ENCODE assay signal across 33 cellular contexts in genomic region chr1:197735461-197735860, GRCh38.
"Had no signal": no experiment of that assay in that cellular context is flagged by ENCODE, and none has a peak within 500 bp of the region (broad histone marks: within the 10 kb centered on the region; RNA-seq: fewer than 3 reads in every experiment).

No MANE protein-coding gene starts in this region.

- H3K4me3 Mint-ChIP-seq: activated CD8-positive, alpha-beta T cell treated with anti-CD3 and anti-CD28 coated beads for 36 hours; activated naive CD8-positive, alpha-beta T cell; activated T-cell treated with anti-CD3 and anti-CD28 coated beads, Interleukin-2, amount 50 U/mL, for 4 hours; activated T-helper 17 cell treated with anti-CD3 and anti-CD28 coated beads, Interleukin-2, amount 50 U/mL, for 72 hours; central memory CD8-positive, alpha-beta T cell; dendritic cell treated with granulocyte-macrophage colony-stimulating factor and Interleukin-4, amounts not matched to agents 40 ng/mL and 50 ng/mL, for 4 days; endodermal cell; T-cell; T-helper 17 cell; T-helper 2 cell treated with Interferon-gamma antibody and Interleukin-4, amounts not matched to agents 5 μg/mL and 100 μg/mL, for 36 hours had no signal

- ATAC-seq: activated CD8-positive, alpha-beta T cell treated with anti-CD3 and anti-CD28 coated beads for 36 hours; activated T-cell treated with anti-CD3 and anti-CD28 coated beads, Interleukin-2, amount 50 U/mL, for 4 hours; activated T-helper 17 cell treated with anti-CD3 and anti-CD28 coated beads, Interleukin-2, amount 50 U/mL, for 72 hours; gastrocnemius medialis; heart left ventricle; T-cell; T-helper 17 cell had no signal

- H3K36me3 ChIP-seq: brain microvascular endothelial cell, esophagus muscularis mucosa, gastrocnemius medialis, heart left ventricle had no signal

- DNase-seq: activated CD4-positive, alpha-beta T cell treated with anti-CD3 and anti-CD28 coated beads for 1 hour; activated CD4-positive, alpha-beta T cell treated with anti-CD3 and anti-CD28 coated beads for 4 hours; activated CD4-positive, alpha-beta T cell treated with anti-CD3 and anti-CD28 coated beads, Interleukin-2, amount 50 U/mL, for 1 hour; activated CD4-positive, alpha-beta T cell treated with anti-CD3 and anti-CD28 coated beads, Interleukin-2, amount 50 U/mL, for 48 hours; activated CD8-positive, alpha-beta memory T cell treated with anti-CD3 and anti-CD28 coated beads for 24 hours; activated CD8-positive, alpha-beta T cell treated with anti-CD3 and anti-CD28 coated beads for 36 hours; activated effector memory CD4-positive, alpha-beta T cell treated with Interleukin-2 at 50 U/mL for 16 hours; activated gamma-delta T cell treated with Interleukin-2 at 50 U/mL for 16 hours; activated naive CD4-positive, alpha-beta T cell treated with anti-CD3 and anti-CD28 coated beads, Interleukin-2, amount 50 U/mL, for 16 hours; activated naive CD4-positive, alpha-beta T cell treated with Interleukin-2 at 50 U/mL for 16 hours; activated T-cell treated with anti-CD3 and anti-CD28 coated beads, Interleukin-2, amount 50 U/mL, for 4 hours; amniotic stem cell; anterior cingulate cortex; brain microvascular endothelial cell; dorsolateral prefrontal cortex; effector memory CD4-positive, alpha-beta T cell; endodermal cell; erythroblast; foreskin keratinocyte; gastrocnemius medialis; glutamatergic neuron; heart left ventricle; T-cell; T-helper 17 cell; T1000 had no signal

- FAIRE-seq: bronchial epithelial cell had no signal

- H3K27me3 ChIP-seq: brain microvascular endothelial cell, esophagus muscularis mucosa, foreskin keratinocyte, gastrocnemius medialis, heart left ventricle had no signal

- H3K27ac Mint-ChIP-seq: activated CD8-positive, alpha-beta T cell treated with anti-CD3 and anti-CD28 coated beads for 36 hours; activated naive CD8-positive, alpha-beta T cell; activated T-helper 17 cell treated with anti-CD3 and anti-CD28 coated beads, Interleukin-2, amount 50 U/mL, for 72 hours; dendritic cell treated with granulocyte-macrophage colony-stimulating factor and Interleukin-4, amounts not matched to agents 40 ng/mL and 50 ng/mL, for 4 days; endodermal cell; T-cell; T-helper 17 cell; T-helper 2 cell treated with Interferon-gamma antibody and Interleukin-4, amounts not matched to agents 5 μg/mL and 100 μg/mL, for 36 hours had no signal

- H3K9me3 ChIP-seq: esophagus muscularis mucosa, gastrocnemius medialis, heart left ventricle had no signal

- H3K27me3 Mint-ChIP-seq: activated CD8-positive, alpha-beta T cell treated with anti-CD3 and anti-CD28 coated beads for 36 hours; activated naive CD8-positive, alpha-beta T cell; activated T-helper 17 cell treated with anti-CD3 and anti-CD28 coated beads, Interleukin-2, amount 50 U/mL, for 72 hours; central memory CD8-positive, alpha-beta T cell; dendritic cell treated with granulocyte-macrophage colony-stimulating factor and Interleukin-4, amounts not matched to agents 40 ng/mL and 50 ng/mL, for 4 days; T-cell; T-helper 17 cell had no signal

- H3K9me3 Mint-ChIP-seq: activated T-cell treated with anti-CD3 and anti-CD28 coated beads, Interleukin-2, amount 50 U/mL, for 4 hours; activated T-helper 17 cell treated with anti-CD3 and anti-CD28 coated beads, Interleukin-2, amount 50 U/mL, for 72 hours; central memory CD8-positive, alpha-beta T cell; dendritic cell treated with granulocyte-macrophage colony-stimulating factor and Interleukin-4, amounts not matched to agents 40 ng/mL and 50 ng/mL, for 4 days; endodermal cell had no signal

- H3K27ac ChIP-seq: brain microvascular endothelial cell, coronary artery, dorsolateral prefrontal cortex, esophagus muscularis mucosa, foreskin keratinocyte, gastrocnemius medialis, heart left ventricle had no signal

- H3K4me3 ChIP-seq: coronary artery, dorsolateral prefrontal cortex, esophagus muscularis mucosa, gastrocnemius medialis, heart left ventricle had no signal
